In the genomic region with DNA sequence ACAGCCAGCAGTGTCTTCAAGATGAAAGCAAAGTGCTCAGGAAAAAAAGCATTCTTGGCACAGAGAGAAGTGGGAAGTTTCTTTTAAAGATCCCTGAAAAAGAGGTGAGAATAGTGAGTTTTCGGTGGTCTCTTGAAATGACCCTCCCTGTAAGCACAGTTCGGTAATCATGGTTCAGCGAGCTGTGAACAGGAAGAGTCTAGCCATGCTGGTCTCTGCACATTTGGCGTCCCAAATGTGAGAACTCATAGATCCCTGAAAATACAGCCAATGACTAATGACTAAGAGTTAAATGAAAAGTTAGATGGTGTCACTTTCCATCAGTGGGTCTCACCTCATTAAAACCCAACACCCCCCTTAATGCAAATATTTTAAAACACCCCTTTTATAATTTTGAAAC, we compare ENCODE assay signal across 18 cellular contexts. TPM values are rescaled to one million over a fixed set of nuclear protein-coding genes. Genes with fewer than 3 reads are reported as not detected.
"Had no signal": no experiment of that assay in that cellular context is flagged by ENCODE, and none has a peak within 500 bp of the region (broad histone marks: within the 10 kb centered on the region; RNA-seq: fewer than 3 reads in every experiment).

No MANE protein-coding gene starts in this region.

- H3K9me3 ChIP-seq: colonic mucosa had no signal

- H3K4me3 ChIP-seq: colonic mucosa, neural progenitor cell had no signal

- H3K36me3 ChIP-seq: colonic mucosa, neural progenitor cell had no signal

- H3K4me3 Mint-ChIP-seq: activated CD4-positive, alpha-beta T cell treated with anti-CD3 and anti-CD28 coated beads, Interleukin-2, amount 10 ng/mL, durations not matched to agents 24 days and 14 days; activated naive CD8-positive, alpha-beta T cell treated with anti-CD3 and anti-CD28 coated beads for 36 hours; neural progenitor cell; T-helper 17 cell had no signal

- H3K27me3 ChIP-seq: colonic mucosa, esophagus muscularis mucosa, gastroesophageal sphincter, heart left ventricle, upper lobe of left lung had no signal

- H3K36me3 Mint-ChIP-seq: neural progenitor cell had no signal

- H3K4me1 ChIP-seq: colonic mucosa had no signal

- H3K27ac Mint-ChIP-seq: activated CD4-positive, alpha-beta T cell treated with anti-CD3 and anti-CD28 coated beads, Interleukin-2, amount 10 ng/mL, durations not matched to agents 24 days and 14 days; activated naive CD8-positive, alpha-beta T cell treated with anti-CD3 and anti-CD28 coated beads for 36 hours; naive thymus-derived CD4-positive, alpha-beta T cell; neural progenitor cell; T-helper 17 cell had no signal

- H3K27ac ChIP-seq: colonic mucosa, esophagus muscularis mucosa, gastroesophageal sphincter, heart left ventricle, neural progenitor cell, spleen had no signal

- DNase-seq: activated CD4-positive, alpha-beta T cell treated with anti-CD3 and anti-CD28 coated beads, Interleukin-2, amount 10 ng/mL, durations not matched to agents 24 days and 14 days; activated naive CD8-positive, alpha-beta T cell treated with anti-CD3 and anti-CD28 coated beads for 36 hours; activated T-cell treated with anti-CD3 and anti-CD28 coated beads, Interleukin-2, amount 50 U/mL, for 1 hour; amygdala; colonic mucosa; heart left ventricle; islet precursor cell; left colon; naive thymus-derived CD4-positive, alpha-beta T cell; spleen; stimulated activated CD4-positive, alpha-beta T cell treated with anti-CD3 and anti-CD28 coated beads, Interleukin-4, amount 100 ng/mL, for 24 hours; stimulated activated naive CD4-positive, alpha-beta T cell treated with Interleukin-2 at 50 U/mL for 16 hours; SW 1271; T-helper 17 cell; upper lobe of left lung had no signal

RNA-seq across cellular contexts. Expression of a gene that starts 40.9 kb away (rescaled TPM):
- total RNA-seq: T-helper 17 cell had no signal
